ENCODE assay signal across 20 cellular contexts in genomic region chr4:15912961-15913630, GRCh38. TPM values are rescaled to one million over a fixed set of nuclear protein-coding genes. Genes with fewer than 3 reads are reported as not detected.
DNase-seq lines count a peak whose midpoint lies in the region; ATAC-seq, FAIRE-seq and TF ChIP-seq lines count a peak whose summit lies in the region.
"Had no signal": no experiment of that assay in that cellular context is flagged by ENCODE, and none has a peak within 500 bp of the region (broad histone marks: within the 10 kb centered on the region; RNA-seq: fewer than 3 reads in every experiment).

No MANE protein-coding gene starts in this region.

- H3K4me2 ChIP-seq in neural progenitor cell (no peak overlapping the region), Karpas-422 (ENCODE audit: low read depth, low read length, poor library complexity, severe bottlenecking) (no peak overlapping the region)

- no peaks in the 10 kb centered on the region for H3K9me2 ChIP-seq in Karpas-422 (replicated peaks; ENCODE audit: insufficient read depth, low read length)

- no peak for TF ChIP-seq POLR2A in transverse colon (IDR thresholded peaks at IDR 0.05)

- no peaks in the 10 kb centered on the region for H3K36me3 ChIP-seq in neural progenitor cell
- no peaks in the 10 kb centered on the region for H3K36me3 ChIP-seq in Karpas-422 (ENCODE audit: insufficient read depth, low read length)
- no peaks in the 10 kb centered on the region for H3K36me3 ChIP-seq in transverse colon

- H2AFZ ChIP-seq in neural progenitor cell (replicated peaks) (peak overlapping the region; percentile 48), Karpas-422 (ENCODE audit: low read length) (no peak overlapping the region)

- H3K4me3 ChIP-seq in neural progenitor cell (no peak overlapping the region), Karpas-422 (ENCODE audit: low read length) (no peak overlapping the region), transverse colon (no peak overlapping the region)

- no peaks in the 10 kb centered on the region for H3K4me1 Mint-ChIP-seq in neural progenitor cell
- H3K4me1 Mint-ChIP-seq: activated CD4-positive, alpha-beta T cell treated with anti-CD3 and anti-CD28 coated beads, Interleukin-2, amount 10 ng/mL, durations not matched to agents 7 days and 5 days had no signal

- no peaks in the 10 kb centered on the region for H3K27me3 ChIP-seq in neural progenitor cell
- H3K27me3 ChIP-seq in Karpas-422 (ENCODE audit: low read length): no peaks in the 10 kb centered on the region
- H3K27me3 ChIP-seq in transverse colon: no peaks in the 10 kb centered on the region

- no peak overlapping the region for H3K27ac Mint-ChIP-seq in neural progenitor cell
- H3K27ac Mint-ChIP-seq: activated CD4-positive, alpha-beta T cell treated with anti-CD3 and anti-CD28 coated beads, Interleukin-2, amount 10 ng/mL, durations not matched to agents 7 days and 5 days; activated naive CD8-positive, alpha-beta T cell treated with anti-CD3 and anti-CD28 coated beads for 36 hours; naive thymus-derived CD4-positive, alpha-beta T cell had no signal

- TF ChIP-seq CTCF in neural progenitor cell (IDR thresholded peaks at IDR 0.05) (no peak), transverse colon (IDR thresholded peaks at IDR 0.05) (no peak)

- H3K79me2 ChIP-seq in neural progenitor cell (ENCODE audit: low read depth) (no peaks in the 10 kb centered on the region), Karpas-422 (ENCODE audit: low read length) (no peaks in the 10 kb centered on the region)

- peak; percentile 6 for DNase-seq in COLO829 (ENCODE audit: low spot score)
- DNase-seq in RCC 7860 (ENCODE audit: low spot score): peak; percentile 87
- no peak for DNase-seq in epithelial cell of prostate (ENCODE audit: low read depth, low spot score)
- no peak for DNase-seq in neural progenitor cell (ENCODE audit: low spot score)
- no peak for DNase-seq in Karpas-422
- no peak for DNase-seq in AG20443 (ENCODE audit: low spot score)
- no peak for DNase-seq in transverse colon
- DNase-seq: activated CD4-positive, alpha-beta T cell treated with anti-CD3 and anti-CD28 coated beads, Interleukin-2, amount 10 ng/mL, durations not matched to agents 7 days and 5 days; activated naive CD8-positive, alpha-beta T cell treated with anti-CD3 and anti-CD28 coated beads for 36 hours; cerebellar nuclear complex; erythroblast; hypothalamus; naive thymus-derived CD4-positive, alpha-beta T cell; NCI-H2107; NCI-H748 treated with DMSO at 0.1 percent for 48 hours; SIG-M5 had no signal

- 63 to 67% methylated on average over 5 to 8 of the region's 8 CpGs for WGBS in transverse colon (ENCODE audit: low coverage in 1 of 2), 2 donors

- no peaks in the 10 kb centered on the region for H4K20me1 ChIP-seq in neural progenitor cell (ENCODE audit: low read depth)
- H4K20me1 ChIP-seq in Karpas-422 (ENCODE audit: insufficient read depth, low read depth, low read length): no peaks in the 10 kb centered on the region

- peaks cover 3% of the 10 kb centered on the region for H3K27me3 Mint-ChIP-seq in neural progenitor cell (ENCODE audit: insufficient read depth, low read depth)

- H3K9me3 ChIP-seq in neural progenitor cell (ENCODE audit: low read depth) (no peaks in the 10 kb centered on the region), Karpas-422 (ENCODE audit: low read length) (no peaks in the 10 kb centered on the region), transverse colon (no peaks in the 10 kb centered on the region)

- no peaks in the 10 kb centered on the region for H3F3A ChIP-seq in neural progenitor cell (ENCODE audit: low read depth)

- in situ Hi-C loops in transverse colon (cut with MboI; ENCODE audit: low pct_ligation_motif_present in 1 of 4, low pct_unique_long_range_greater_than_20kb in 1 of 4, low sequenced_read_pairs in 3 of 4): no loop called here

- FAIRE-seq in RCC 7860 (lab: Jason Lieb, UNC): peak; percentile 85
- FAIRE-seq: D721Med had no signal

- no peak overlapping the region for H3K9ac ChIP-seq in neural progenitor cell
- H3K9ac ChIP-seq in Karpas-422 (ENCODE audit: low read length): no peak overlapping the region

- no peaks in the 10 kb centered on the region for H3K9me3 Mint-ChIP-seq in neural progenitor cell
- H3K9me3 Mint-ChIP-seq: activated CD4-positive, alpha-beta T cell treated with anti-CD3 and anti-CD28 coated beads, Interleukin-2, amount 10 ng/mL, durations not matched to agents 7 days and 5 days had no signal

- H3K4me1 ChIP-seq in neural progenitor cell: no peaks in the 10 kb centered on the region
- H3K4me1 ChIP-seq in Karpas-422 (ENCODE audit: low read length): no peaks in the 10 kb centered on the region
- H3K4me1 ChIP-seq in transverse colon: peaks cover 0 to 4% (median 2%) of the 10 kb centered on the region in 4 donors

- no peaks in the 10 kb centered on the region for H3K36me3 Mint-ChIP-seq in neural progenitor cell
- H3K36me3 Mint-ChIP-seq: naive thymus-derived CD4-positive, alpha-beta T cell had no signal

- intact Hi-C loops in transverse colon (cut with DNase I; ENCODE audit: low total_unique reads): no loop called here

- no peak for ATAC-seq in GM21528 (IDR thresholded peaks at IDR 0.05; ENCODE audit: low FRiP score, unreplicated experiment)
- ATAC-seq: naive thymus-derived CD4-positive, alpha-beta T cell had no signal

- TF ChIP-seq EP300 in transverse colon (IDR thresholded peaks at IDR 0.05; ENCODE audit: low read depth): no peak

- no peak overlapping the region for H3K4me3 Mint-ChIP-seq in neural progenitor cell
- H3K4me3 Mint-ChIP-seq: activated CD4-positive, alpha-beta T cell treated with anti-CD3 and anti-CD28 coated beads, Interleukin-2, amount 10 ng/mL, durations not matched to agents 7 days and 5 days; activated naive CD8-positive, alpha-beta T cell treated with anti-CD3 and anti-CD28 coated beads for 36 hours; naive thymus-derived CD4-positive, alpha-beta T cell had no signal

- peak overlapping the region; percentile 98 for H3K27ac ChIP-seq in epithelial cell of prostate
- H3K27ac ChIP-seq in neural progenitor cell: no peak overlapping the region
- no peak overlapping the region for H3K27ac ChIP-seq in Karpas-422 (ENCODE audit: low read length)
- no peak overlapping the region for H3K27ac ChIP-seq in transverse colon

RNA-seq across cellular contexts. Expression of gene FGFBP1, which starts 25.4 kb away (rescaled TPM):
- not detected in 2 replicates for total RNA-seq in neural progenitor cell (ENCODE audit: low replicate concordance)
- total RNA-seq in Karpas-422 (2014; rRNA removed; shearing (Covaris generic); ENCODE audit: low replicate concordance): not detected in 2 replicates
- total RNA-seq in transverse colon: 10 to 100 TPM in 2 of 4 donors, 1 to 10 TPM in 2; 7.0 to 12.6 (median 10.1) TPM
- total RNA-seq: activated CD4-positive, alpha-beta T cell treated with anti-CD3 and anti-CD28 coated beads, Interleukin-2, amount 10 ng/mL, durations not matched to agents 7 days and 5 days; activated naive CD8-positive, alpha-beta T cell treated with anti-CD3 and anti-CD28 coated beads for 36 hours; liver; naive thymus-derived CD4-positive, alpha-beta T cell had no signal

RNA-seq across cellular contexts. Expression of gene FGFBP2, which starts 49.9 kb away (rescaled TPM):
- 0.15 and 1.6 TPM in 2 replicates for total RNA-seq in neural progenitor cell (ENCODE audit: low replicate concordance)
- not detected in 2 replicates for total RNA-seq in Karpas-422 (2014; rRNA removed; shearing (Covaris generic); ENCODE audit: low replicate concordance)
- 1 to 10 TPM in 2 of 4 donors, not detected in 2; 2.2 to 5.6 TPM for total RNA-seq in transverse colon
- total RNA-seq: HT1080 had no signal

Comparison
In these comparisons a context has a peak if more than half of its experiments do, and no peak if none do; other contexts are left out.
1. DNase-seq: peak in COLO829 (single experiment) and RCC 7860 (single experiment); none in epithelial cell of prostate (single experiment), neural progenitor cell (single experiment), Karpas-422 (single experiment), AG20443 (single experiment) and transverse colon (single experiment).